In genomic region chr18:59690216-59691045, GRCh38 we compare ENCODE assay signal across 14 cellular contexts. TPM values are rescaled to one million over a fixed set of nuclear protein-coding genes. Genes with fewer than 3 reads are reported as not detected.
DNase-seq lines count a peak whose midpoint lies in the region; ATAC-seq, FAIRE-seq and TF ChIP-seq lines count a peak whose summit lies in the region.
"Had no signal": no experiment of that assay in that cellular context is flagged by ENCODE, and none has a peak within 500 bp of the region (broad histone marks: within the 10 kb centered on the region; RNA-seq: fewer than 3 reads in every experiment).

No MANE protein-coding gene starts in this region.

- H3K27ac ChIP-seq in HEK293 (ENCODE audit: extremely low read depth, low read depth, low read length): no peak overlapping the region
- H3K27ac ChIP-seq in neural progenitor cell: peak overlapping the region; percentile 88

- H3K27me3 ChIP-seq in bronchial epithelial cell (ENCODE audit: control insufficient read depth, insufficient read depth, low read length) (no peaks in the 10 kb centered on the region), neural progenitor cell (peaks cover 15% of the 10 kb centered on the region)

- no peaks in the 10 kb centered on the region for H3K79me2 ChIP-seq in neural progenitor cell (ENCODE audit: low read depth)

- no peaks in the 10 kb centered on the region for H3K9me3 ChIP-seq in HEK293 (ENCODE audit: control insufficient read depth, insufficient read depth, low read depth, low read length)
- H3K9me3 ChIP-seq in neural progenitor cell (ENCODE audit: low read depth): no peaks in the 10 kb centered on the region

- peak overlapping the region; percentile 31 for H3K4me2 ChIP-seq in neural progenitor cell

- FAIRE-seq in bronchial epithelial cell (lab: Jason Lieb, UNC): peak; percentile 36

- DNase-seq in NCI-H2171 (lab: John Stamatoyannopoulos, UW) (peak; percentile 77), bronchial epithelial cell (ENCODE audit: low read depth) (no peak), neural progenitor cell (ENCODE audit: low spot score) (peak; percentile 77), NCI-H146 (lab: John Stamatoyannopoulos, UW) (no peak)
- DNase-seq in activated naive CD4-positive, alpha-beta T cell (lab: John Stamatoyannopoulos, UW): no peak
- DNase-seq: activated CD4-positive, alpha-beta T cell treated with anti-CD3 and anti-CD28 coated beads, Interleukin-2, amount 50 U/mL, for 4 hours; CD4-positive, CD25-positive, alpha-beta regulatory T cell; stimulated activated naive CD4-positive, alpha-beta T cell treated with Interleukin-2 at 50 U/mL for 16 hours; T1000 had no signal

- CTCF ChIA-PET in HEK293 (lab: Yijun Ruan, JAX): interaction anchor here (0.6 to 3.1 kb wide), 7 partner anchors 8 to 1218 kb away, joined by 3 to 15 read pairs (median 4); no protein-coding TSS in a partner anchor

- H4K20me1 ChIP-seq in neural progenitor cell (ENCODE audit: low read depth): peaks cover 3% of the 10 kb centered on the region

- TF ChIP-seq CTCF in HEK293 (tag by site-specific recombination; IDR thresholded peaks at IDR 0.05) (no peak), bronchial epithelial cell (IDR thresholded peaks at IDR 0.05; ENCODE audit: insufficient read depth, low read length, severe bottlenecking) (no peak), neural progenitor cell (IDR thresholded peaks at IDR 0.05) (no peak)

- H2AFZ ChIP-seq in neural progenitor cell (replicated peaks): no peak overlapping the region

- no peak overlapping the region for H3K9ac ChIP-seq in neural progenitor cell

- H3K4me3 ChIP-seq in HEK293 (ENCODE audit: low read depth, low read length) (no peak overlapping the region), bronchial epithelial cell (ENCODE audit: low read depth, low read length) (no peak overlapping the region), neural progenitor cell (peak overlapping the region; percentile 3)

- H3K4me1 ChIP-seq in HEK293 (ENCODE audit: control insufficient read depth, insufficient read depth, low read length): no peaks in the 10 kb centered on the region
- peaks cover 35% of the 10 kb centered on the region for H3K4me1 ChIP-seq in neural progenitor cell

- no peaks in the 10 kb centered on the region for H3K9me3 Mint-ChIP-seq in neural progenitor cell
- H3K9me3 Mint-ChIP-seq: CD4-positive, CD25-positive, alpha-beta regulatory T cell had no signal

- H3F3A ChIP-seq in neural progenitor cell (ENCODE audit: low read depth): peaks cover 30% of the 10 kb centered on the region

- peaks cover 9% of the 10 kb centered on the region for H3K27me3 Mint-ChIP-seq in neural progenitor cell (ENCODE audit: insufficient read depth, low read depth)

- POLR2A ChIA-PET in HEK293 (lab: Yijun Ruan, JAX): interaction anchor here (0.7 kb wide), 1 partner anchor 28 kb away, joined by 3 read pairs; no protein-coding TSS in a partner anchor

- peak overlapping the region; percentile 73 for H3K27ac Mint-ChIP-seq in neural progenitor cell
- H3K27ac Mint-ChIP-seq: CD4-positive, CD25-positive, alpha-beta regulatory T cell had no signal

- ATAC-seq in HG03097 (IDR thresholded peaks at IDR 0.05; ENCODE audit: low FRiP score, unreplicated experiment): no peak
- ATAC-seq in GM21619 (IDR thresholded peaks at IDR 0.05; ENCODE audit: unreplicated experiment): no peak

- H3K36me3 ChIP-seq in HEK293 (ENCODE audit: control insufficient read depth in 2 of 2, insufficient read depth in 1 of 2, low read length in 2 of 2) (no peaks in the 10 kb centered on the region), bronchial epithelial cell (ENCODE audit: control insufficient read depth, insufficient read depth, low read length) (no peaks in the 10 kb centered on the region), neural progenitor cell (no peaks in the 10 kb centered on the region)

- peaks cover 38% of the 10 kb centered on the region for H3K4me1 Mint-ChIP-seq in neural progenitor cell
- H3K4me1 Mint-ChIP-seq: CD4-positive, CD25-positive, alpha-beta regulatory T cell had no signal

- no peak overlapping the region for H3K4me3 Mint-ChIP-seq in neural progenitor cell
- H3K4me3 Mint-ChIP-seq: CD4-positive, CD25-positive, alpha-beta regulatory T cell had no signal

- H3K36me3 Mint-ChIP-seq in neural progenitor cell: no peaks in the 10 kb centered on the region
- H3K36me3 Mint-ChIP-seq: CD4-positive, CD25-positive, alpha-beta regulatory T cell had no signal

TF ChIP-seq in HEK293, 187 proteins besides CTCF, POLR2A, EP300 and RAD21:
- TF ChIP-seq ZNF302 (tag by site-specific recombination; IDR thresholded peaks at IDR 0.05; ENCODE audit: low read depth): no peak
- no peak for TF ChIP-seq ZNF394 (tag by site-specific recombination; IDR thresholded peaks at IDR 0.05; ENCODE audit: borderline replicate concordance)
- no peak for TF ChIP-seq ZNF214 (tag by site-specific recombination; IDR thresholded peaks at IDR 0.05; ENCODE audit: borderline replicate concordance)
- no peak for TF ChIP-seq FEZF1 (tag by site-specific recombination; IDR thresholded peaks at IDR 0.05)
- TF ChIP-seq KLF16 (tag by site-specific recombination; IDR thresholded peaks at IDR 0.05): no peak
- TF ChIP-seq SCRT2 (tag by site-specific recombination; IDR thresholded peaks at IDR 0.05): peak; percentile 59
TF ChIP-seq in HEK293: peak in this region for 1.

RNA-seq across cellular contexts. Expression of gene CCBE1, which starts 6.8 kb away (rescaled TPM):
- total RNA-seq in bronchial epithelial cell: 1.6 and 4.9 TPM in 2 replicates
- total RNA-seq in neural progenitor cell (ENCODE audit: low replicate concordance): 2.9 and 6.4 TPM in 2 replicates
- total RNA-seq: CD4-positive, CD25-positive, alpha-beta regulatory T cell; G401; NCI-H460 had no signal

Comparison
In these comparisons a context has a peak if more than half of its experiments do, and no peak if none do; other contexts are left out.
1. DNase-seq: peak in NCI-H2171 (single experiment) and neural progenitor cell (single experiment); none in bronchial epithelial cell (single experiment), NCI-H146 (single experiment) and activated naive CD4-positive, alpha-beta T cell (0 of 4).